9 cellular contexts compared by ENCODE assay signal in genomic region chr10:4395731-4396130, GRCh38.
"Had no signal": no experiment of that assay in that cellular context is flagged by ENCODE, and none has a peak within 500 bp of the region (broad histone marks: within the 10 kb centered on the region; RNA-seq: fewer than 3 reads in every experiment).

No MANE protein-coding gene starts in this region.

- ATAC-seq: HCT116, K562 had no signal

- H3K4me3 ChIP-seq: GM23248, HAP-1, K562 had no signal

- DNase-seq: GM23248, GOT3, H7, IMR-90, KG1 had no signal

- H3K9me3 ChIP-seq: HAP-1 had no signal

- H3K4me1 ChIP-seq: HAP-1 had no signal

- H3K36me3 ChIP-seq: HAP-1 had no signal

- FAIRE-seq: HTR-8/SVneo, K562 had no signal

- H3K27ac ChIP-seq: GM23248 had no signal
